Comparison of ENCODE assay signal across 8 cellular contexts in the genomic region with DNA sequence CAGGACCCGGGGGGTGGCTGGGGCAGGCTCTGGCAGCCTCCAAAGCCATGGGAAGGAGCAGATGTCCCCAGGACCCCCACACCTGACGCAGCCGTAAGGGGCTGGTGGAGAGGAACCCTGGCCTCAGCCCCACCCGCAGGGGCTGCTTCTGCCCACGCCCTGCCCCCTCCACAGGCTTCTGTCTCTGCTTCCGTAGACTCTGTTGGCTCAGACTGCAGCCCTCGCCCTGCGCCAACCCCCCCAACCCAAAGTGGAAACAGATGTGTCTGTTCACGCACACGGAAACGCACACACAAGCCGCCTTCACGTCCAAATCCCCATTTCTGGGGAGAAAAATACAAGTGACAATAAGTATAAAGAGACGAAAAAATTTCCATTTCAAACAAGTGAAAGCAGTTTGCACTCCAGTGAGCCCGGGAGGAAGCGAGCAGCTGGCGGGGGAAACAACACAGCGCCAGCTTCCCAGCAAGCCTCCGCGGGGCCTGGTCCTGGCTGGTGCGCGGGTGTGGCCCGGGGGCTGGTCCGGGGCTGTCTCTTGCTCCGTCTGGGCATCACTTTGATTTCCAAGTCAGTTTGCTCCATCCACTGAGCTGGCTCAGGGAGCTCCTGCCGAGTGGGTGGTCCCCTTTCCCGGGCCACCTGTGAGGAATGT. TPM values are rescaled to one million over a fixed set of nuclear protein-coding genes. Genes with fewer than 3 reads are reported as not detected.
DNase-seq lines count a peak whose midpoint lies in the region; ATAC-seq and TF ChIP-seq lines count a peak whose summit lies in the region.

No MANE protein-coding gene starts in this region.

- intact Hi-C loops in CD4-positive, alpha-beta memory T cell (cut with micrococcal nuclease): no loop called here
- intact Hi-C loops in heart right ventricle (cut with DNase I): loop anchor here in 2 of 10 donors (10.0 kb wide), 1 partner anchor 119 kb away; no protein-coding TSS in a partner anchor
- intact Hi-C loops in gastrocnemius medialis (cut with DNase I; ENCODE audit: low total_unique reads): no loop called here

- H3K9me2 ChIP-seq in SK-N-SH: no peaks in the 10 kb centered on the region

- WGBS in SK-N-SH (ENCODE audit: low lambda C conversion rate): 18% methylated on average over 22 of the region's 27 CpGs
- WGBS in heart right ventricle, 2 donors: 40 to 67% methylated on average over 27 of the region's 27 CpGs

- TF ChIP-seq EP300 in SK-N-SH (IDR thresholded peaks at IDR 0.05; ENCODE audit: borderline replicate concordance in 1 of 2, low read depth in 1 of 2, low read length in 1 of 2): peak in 1 of 2 experiments; percentile 36; a peak in 1 of 4 replicates

- peak overlapping the region in 7 of 8 donors; percentile 35 to 76 (median 51) for H3K4me3 Mint-ChIP-seq in CD4-positive, alpha-beta memory T cell
- no peak overlapping the region for H3K4me3 Mint-ChIP-seq in mesothelial cell of epicardium
- H3K4me3 Mint-ChIP-seq in activated T-cell treated with anti-CD3 and anti-CD28 coated beads, Interleukin-2, amount 50 U/mL, for 24 hours: no peak overlapping the region

- H3K4me2 ChIP-seq in SK-N-SH: peak overlapping the region; percentile 59; the same call in 1 of the 2 replicates

- no peaks in the 10 kb centered on the region for H3K36me3 Mint-ChIP-seq in CD4-positive, alpha-beta memory T cell
- no peaks in the 10 kb centered on the region for H3K36me3 Mint-ChIP-seq in mesothelial cell of epicardium
- H3K36me3 Mint-ChIP-seq in activated T-cell treated with anti-CD3 and anti-CD28 coated beads, Interleukin-2, amount 50 U/mL, for 24 hours (ENCODE audit: low read depth): no peaks in the 10 kb centered on the region

- no peaks in the 10 kb centered on the region for H3K27me3 Mint-ChIP-seq in CD4-positive, alpha-beta memory T cell
- H3K27me3 Mint-ChIP-seq in mesothelial cell of epicardium (ENCODE audit: low read depth): peaks cover 45% of the 10 kb centered on the region
- no peaks in the 10 kb centered on the region for H3K27me3 Mint-ChIP-seq in activated T-cell treated with anti-CD3 and anti-CD28 coated beads, Interleukin-2, amount 50 U/mL, for 24 hours

- 0 out of 2 replicates have a peak overlapping the region, but pooled peaks have one; percentile 70 for H2AFZ ChIP-seq in SK-N-SH (ENCODE audit: low read depth)

- ATAC-seq in heart right ventricle (peak in 5 of 8 donors; percentile 32 to 63 (median 40)), gastrocnemius medialis (peak in 1 of 2 donors; percentile 15), HG03097 (IDR thresholded peaks at IDR 0.05; ENCODE audit: low FRiP score, unreplicated experiment) (no peak)

- no peaks in the 10 kb centered on the region for H3F3A ChIP-seq in SK-N-SH (replicated peaks; ENCODE audit: insufficient read depth)

- no peak overlapping the region for H3K27ac Mint-ChIP-seq in CD4-positive, alpha-beta memory T cell
- no peak overlapping the region for H3K27ac Mint-ChIP-seq in mesothelial cell of epicardium
- no peak overlapping the region for H3K27ac Mint-ChIP-seq in activated T-cell treated with anti-CD3 and anti-CD28 coated beads, Interleukin-2, amount 50 U/mL, for 24 hours

- no peaks in the 10 kb centered on the region for H4K20me1 ChIP-seq in SK-N-SH (ENCODE audit: insufficient read depth)

- no peaks in the 10 kb centered on the region for H3K27me3 ChIP-seq in CD4-positive, alpha-beta memory T cell (ENCODE audit: insufficient read depth, low read length)
- H3K27me3 ChIP-seq in SK-N-SH (ENCODE audit: insufficient read depth) (no peaks in the 10 kb centered on the region; the same call in 1 of the 2 replicates), heart right ventricle (peaks cover 0 to 6% (median 0%) of the 10 kb centered on the region in 7 donors), gastrocnemius medialis (no peaks in the 10 kb centered on the region)

- CTCF ChIA-PET in CD4-positive, alpha-beta memory T cell (lab: Charles Lee; ENCODE audit: partially characterized antibody): no interaction called here
- CTCF ChIA-PET in SK-N-SH (lab: Yijun Ruan, JAX): interaction anchor here (0.7 to 3.7 kb wide), 13 partner anchors 9 to 149 kb away, joined by 3 to 18 read pairs (median 4); no protein-coding TSS in a partner anchor

- no peaks in the 10 kb centered on the region for H3K9me3 ChIP-seq in CD4-positive, alpha-beta memory T cell (ENCODE audit: control insufficient read depth in 1 of 2, low read length in 2 of 2)
- no peaks in the 10 kb centered on the region for H3K9me3 ChIP-seq in SK-N-SH
- no peaks in the 10 kb centered on the region for H3K9me3 ChIP-seq in heart right ventricle
- no peaks in the 10 kb centered on the region for H3K9me3 ChIP-seq in gastrocnemius medialis

- H3K79me2 ChIP-seq in SK-N-SH (ENCODE audit: insufficient read depth): no peaks in the 10 kb centered on the region

- no peak overlapping the region for H3K9ac ChIP-seq in SK-N-SH

- DNase-seq in CD4-positive, alpha-beta memory T cell: no peak
- DNase-seq in SK-N-SH (peak; percentile 92), heart right ventricle (peak in 1 of 2 donors; percentile 31), gastrocnemius medialis (no peak), NCI-H226 (no peak), mesothelial cell of epicardium (ENCODE audit: low spot score in 2 of 2, unreplicated experiment in 2 of 2) (no peak)
- no peak for DNase-seq in activated T-cell treated with anti-CD3 and anti-CD28 coated beads, Interleukin-2, amount 50 U/mL, for 24 hours

- H3K4me1 Mint-ChIP-seq in CD4-positive, alpha-beta memory T cell: peaks cover 0 to 7% (median under 1%) of the 10 kb centered on the region in 4 donors
- H3K4me1 Mint-ChIP-seq in mesothelial cell of epicardium: peaks cover 9% of the 10 kb centered on the region
- peaks cover 2% of the 10 kb centered on the region for H3K4me1 Mint-ChIP-seq in activated T-cell treated with anti-CD3 and anti-CD28 coated beads, Interleukin-2, amount 50 U/mL, for 24 hours (ENCODE audit: low read depth)

- in situ Hi-C loops in gastrocnemius medialis (cut with MboI; ENCODE audit: low sequenced_read_pairs in 4 of 4): no loop called here

- H3K4me1 ChIP-seq in CD4-positive, alpha-beta memory T cell (ENCODE audit: insufficient read depth, low read length): no peaks in the 10 kb centered on the region
- H3K4me1 ChIP-seq in SK-N-SH (ENCODE audit: control insufficient read depth in 1 of 2, insufficient read depth in 2 of 2, low read depth in 1 of 2, low read length in 1 of 2): peaks cover 3 to 38% of the 10 kb centered on the region in 2 experiments; a peak in 1 of 4 replicates
- H3K4me1 ChIP-seq in heart right ventricle: peaks cover 5 to 20% (median 16%) of the 10 kb centered on the region in 9 donors
- H3K4me1 ChIP-seq in gastrocnemius medialis: peaks cover 16 to 22% of the 10 kb centered on the region in 2 donors

- H3K4me3 ChIP-seq in CD4-positive, alpha-beta memory T cell (ENCODE audit: low read length in 2 of 2): no peak overlapping the region
- H3K4me3 ChIP-seq in SK-N-SH (ENCODE audit: low read depth in 2 of 2, low read length in 1 of 2) (peak overlapping the region in 1 of 2 experiments; percentile 24; a peak in 1 of 4 replicates), heart right ventricle (peak overlapping the region in 9 of 10 donors; percentile 7 to 47 (median 37)), gastrocnemius medialis (peak overlapping the region; percentile 1 to 44 (median 36))

- TF ChIP-seq RAD21 in SK-N-SH (IDR thresholded peaks at IDR 0.05; ENCODE audit: low read length): no peak

- no peak for TF ChIP-seq CTCF in SK-N-SH (IDR thresholded peaks at IDR 0.05)
- TF ChIP-seq CTCF in heart right ventricle (IDR thresholded peaks at IDR 0.05): no peak
- TF ChIP-seq CTCF in gastrocnemius medialis (IDR thresholded peaks at IDR 0.05 in 4 of 5, conservative IDR thresholded peaks at IDR 0.05 in 1 of 5): no peak
- no peak for TF ChIP-seq CTCF in mesothelial cell of epicardium (IDR thresholded peaks at IDR 0.05; ENCODE audit: unreplicated experiment)

- POLR2A ChIA-PET in CD4-positive, alpha-beta memory T cell (lab: Charles Lee; ENCODE audit: partially characterized antibody): no interaction called here
- POLR2A ChIA-PET in SK-N-SH (lab: Yijun Ruan, JAX): interaction anchor here (0.8 to 2.3 kb wide), 14 partner anchors 8 to 141 kb away, joined by 3 to 6 read pairs (median 3); a partner anchor contains a TSS

- no peaks in the 10 kb centered on the region for H3K36me3 ChIP-seq in CD4-positive, alpha-beta memory T cell (ENCODE audit: insufficient read depth, low read length)
- H3K36me3 ChIP-seq in SK-N-SH (replicated peaks in 1 of 2; ENCODE audit: control insufficient read depth in 1 of 2, insufficient read depth in 2 of 2, low read length in 1 of 2) (no peaks in the 10 kb centered on the region), heart right ventricle (no peaks in the 10 kb centered on the region), gastrocnemius medialis (no peaks in the 10 kb centered on the region)

- no peak overlapping the region for H3K27ac ChIP-seq in CD4-positive, alpha-beta memory T cell (ENCODE audit: low read depth, low read length)
- peak overlapping the region in 1 of 2 experiments; percentile 99; a peak in 2 of 4 replicates for H3K27ac ChIP-seq in SK-N-SH (ENCODE audit: low read depth in 2 of 2, low read length in 1 of 2)
- H3K27ac ChIP-seq in heart right ventricle: peak overlapping the region in 4 of 10 donors; percentile 14 to 41 (median 38)
- no peak overlapping the region for H3K27ac ChIP-seq in gastrocnemius medialis

- H3K9me3 Mint-ChIP-seq in CD4-positive, alpha-beta memory T cell: peaks cover 0 to 3% (median 0%) of the 10 kb centered on the region in 8 donors
- no peaks in the 10 kb centered on the region for H3K9me3 Mint-ChIP-seq in mesothelial cell of epicardium
- no peaks in the 10 kb centered on the region for H3K9me3 Mint-ChIP-seq in activated T-cell treated with anti-CD3 and anti-CD28 coated beads, Interleukin-2, amount 50 U/mL, for 24 hours

- no peak for TF ChIP-seq POLR2A in gastrocnemius medialis (IDR thresholded peaks at IDR 0.05)

TF ChIP-seq in SK-N-SH, 30 proteins besides CTCF, POLR2A, EP300 and RAD21 (continues in another document):
- no peak for TF ChIP-seq RFX5 (IDR thresholded peaks at IDR 0.05; ENCODE audit: low read length)

RNA-seq across cellular contexts. Expression of a gene that starts 32.6 kb away (rescaled TPM):
- 10 to 100 TPM; 11.6 to 11.9 TPM for total RNA-seq in CD4-positive, alpha-beta memory T cell
- 1 to 10 TPM; 1.0 to 1.3 TPM for polyA plus RNA-seq in CD4-positive, alpha-beta memory T cell
- polyA plus RNA-seq in SK-N-SH (2012; rRNA removed) (5.2 and 7.6 TPM in 2 replicates), heart right ventricle (10 to 100 TPM; 22.6 to 39.1 TPM)
- polyA plus RNA-seq in SK-N-SH (2012; cell fraction: cytosol; rRNA removed): 3.4 and 5.5 TPM in 2 replicates
- 8.0 and 8.8 TPM in 2 replicates for polyA plus RNA-seq in SK-N-SH (2012; cell fraction: nucleus; rRNA removed)
- total RNA-seq in heart right ventricle (10 to 100 TPM; 38.4 to 92.3 (median 43.6) TPM), gastrocnemius medialis (100 to 1,000 TPM in 3 of 4 donors, 10 to 100 TPM in 1; 70.8 to 224 (median 160) TPM), mesothelial cell of epicardium (43.7 to 46.0 TPM (median 45.0 TPM) in 3 replicates)

Comparison
In these comparisons a context has a peak if more than half of its experiments do, and no peak if none do; other contexts are left out.
1. H3K4me3 ChIP-seq: peak in heart right ventricle (9 of 10) and gastrocnemius medialis (4 of 4); none in CD4-positive, alpha-beta memory T cell (0 of 2).
2. H3K4me3 Mint-ChIP-seq: peak in CD4-positive, alpha-beta memory T cell (7 of 8); none in mesothelial cell of epicardium (single experiment) and activated T-cell treated with anti-CD3 and anti-CD28 coated beads, Interleukin-2, amount 50 U/mL, for 24 hours (single experiment).